ENCODE assay signal across 23 cellular contexts in the genomic region with DNA sequence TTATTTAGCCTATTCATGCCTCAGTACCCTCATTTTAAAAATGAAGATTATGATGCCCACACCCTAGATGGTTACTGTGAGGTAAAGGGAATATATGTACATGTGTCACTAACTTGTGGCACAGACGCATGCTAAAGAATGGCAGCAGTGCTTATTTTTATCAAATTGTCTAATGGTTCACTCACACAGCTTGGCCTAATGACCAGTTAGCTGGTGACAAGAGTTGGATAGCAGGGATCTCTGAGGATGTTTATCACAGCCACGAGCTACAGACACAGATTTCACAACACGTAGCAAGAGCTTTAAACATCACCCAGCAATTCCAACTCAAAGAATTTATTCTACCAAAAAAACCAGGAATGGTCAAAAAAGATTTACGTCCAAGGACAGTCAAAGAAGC. TPM values are rescaled to one million over a fixed set of nuclear protein-coding genes. Genes with fewer than 3 reads are reported as not detected.
A peak's percentile ranks its signal among the peaks of the same experiment; 100 is the strongest.
DNase-seq lines count a peak whose midpoint lies in the region; ATAC-seq and TF ChIP-seq lines count a peak whose summit lies in the region.
"Had no signal": no experiment of that assay in that cellular context is flagged by ENCODE, and none has a peak within 500 bp of the region (broad histone marks: within the 10 kb centered on the region; RNA-seq: fewer than 3 reads in every experiment).

No MANE protein-coding gene starts in this region.

- no peak for TF ChIP-seq CTCF in heart right ventricle (IDR thresholded peaks at IDR 0.05)
- no peak for TF ChIP-seq CTCF in left ventricle myocardium inferior (IDR thresholded peaks at IDR 0.05; ENCODE audit: borderline replicate concordance)
- TF ChIP-seq CTCF in psoas muscle (IDR thresholded peaks at IDR 0.05) = no peak
- TF ChIP-seq CTCF in gastrocnemius medialis (IDR thresholded peaks at IDR 0.05 in 4 of 5, conservative IDR thresholded peaks at IDR 0.05 in 1 of 5) = no peak

- peak in 6 of 8 donors; percentile 8 to 73 (median 60) for ATAC-seq in heart right ventricle
- ATAC-seq in psoas muscle = peak; percentile 67 to 90 (median 88)
- peak; percentile 74 to 84 for ATAC-seq in gastrocnemius medialis

- H3K27ac ChIP-seq in heart right ventricle (peak overlapping the region in 3 of 10 donors; percentile 38 to 60 (median 58)), left ventricle myocardium inferior (replicated peaks) (no peak overlapping the region), psoas muscle (peak overlapping the region; percentile 83), gastrocnemius medialis (peak overlapping the region; percentile 59 to 82 (median 70))
- H3K27ac ChIP-seq: BLaER1 had no signal

- in situ Hi-C loops in gastrocnemius medialis (cut with MboI; ENCODE audit: low sequenced_read_pairs in 4 of 4) = no loop called here

- DNase-seq in heart right ventricle (no peak), left ventricle myocardium inferior (no peak), psoas muscle (no peak), gastrocnemius medialis (peak in 1 of 2 donors; percentile 33), DMS79 (lab: John Stamatoyannopoulos, UW) (no peak)
- no peak for DNase-seq in activated CD4-positive, alpha-beta T cell treated with anti-CD3 and anti-CD28 coated beads for 4 hours
- DNase-seq: 8988T; ACHN; BE2C; C1 segment of cervical spinal cord; CD4-positive, alpha-beta memory T cell; CD4-positive, CD25-positive, alpha-beta regulatory T cell; CD8-positive, alpha-beta memory T cell; COR-L47; DMS 273 treated with DMSO at 0.1 percent for 48 hours; DMS153; DMS53; DMS79 treated with DMSO at 0.1 percent for 48 hours; GF-D8 had no signal

- H3K4me3 ChIP-seq in heart right ventricle (no peak overlapping the region), left ventricle myocardium inferior (no peak overlapping the region), psoas muscle (no peak overlapping the region), gastrocnemius medialis (no peak overlapping the region)
- H3K4me3 ChIP-seq: BLaER1 had no signal

- H3K9me3 ChIP-seq in heart right ventricle (no peaks in the 10 kb centered on the region), left ventricle myocardium inferior (replicated peaks) (no peaks in the 10 kb centered on the region), psoas muscle (no peaks in the 10 kb centered on the region), gastrocnemius medialis (no peaks in the 10 kb centered on the region)
- H3K9me3 ChIP-seq: BE2C, BLaER1 had no signal

- intact Hi-C loops in heart right ventricle (cut with DNase I) = no loop called here
- intact Hi-C loops in left ventricle myocardium inferior (cut with micrococcal nuclease) = no loop called here
- intact Hi-C loops in psoas muscle (cut with DNase I) = no loop called here
- intact Hi-C loops in gastrocnemius medialis (cut with DNase I; ENCODE audit: low total_unique reads) = no loop called here

- H3K4me1 ChIP-seq in heart right ventricle (peaks cover 0 to 29% (median 6%) of the 10 kb centered on the region in 9 donors), left ventricle myocardium inferior (peaks cover 28% of the 10 kb centered on the region), psoas muscle (peaks cover 24% of the 10 kb centered on the region), gastrocnemius medialis (peaks cover 15 to 29% of the 10 kb centered on the region in 2 donors)
- H3K4me1 ChIP-seq: BE2C had no signal

- H3K27me3 ChIP-seq in heart right ventricle = no peaks in the 10 kb centered on the region
- H3K27me3 ChIP-seq in left ventricle myocardium inferior (ENCODE audit: low read depth) = no peaks in the 10 kb centered on the region
- H3K27me3 ChIP-seq in psoas muscle (ENCODE audit: insufficient read depth in 3 of 3, low read length in 2 of 3) = no peaks in the 10 kb centered on the region
- H3K27me3 ChIP-seq in gastrocnemius medialis = no peaks in the 10 kb centered on the region
- H3K27me3 ChIP-seq: BE2C, BLaER1 had no signal

- 69 to 72% methylated on average over 4 of the region's 4 CpGs for WGBS in heart right ventricle, 2 donors
- WGBS in psoas muscle, 3 donors = 50 to 54% (median 52%) methylated on average over 4 of the region's 4 CpGs

- H3K36me3 ChIP-seq in heart right ventricle (peaks cover 0 to 100% (median 79%) of the 10 kb centered on the region in 9 donors), left ventricle myocardium inferior (peaks cover 99% of the 10 kb centered on the region), psoas muscle (ENCODE audit: insufficient read depth in 1 of 2, low read depth in 1 of 2) (peaks cover 38 to 100% of the 10 kb centered on the region in 2 donors), gastrocnemius medialis (peaks cover 5 to 96% of the 10 kb centered on the region in 2 donors)

- no peak for TF ChIP-seq POLR2A in gastrocnemius medialis (IDR thresholded peaks at IDR 0.05)

RNA-seq across cellular contexts. Expression of gene BAG1, which starts 7.2 kb away (rescaled TPM):
- 100 to 1,000 TPM in 8 of 10 donors, 10 to 100 TPM in 2; 95.3 to 159 (median 132) TPM for total RNA-seq in heart right ventricle
- polyA plus RNA-seq in heart right ventricle = 100 to 1,000 TPM in 1 of 2 donors, 10 to 100 TPM in 1; 71.9 to 148 TPM
- 138 TPM for total RNA-seq in left ventricle myocardium inferior
- total RNA-seq in psoas muscle = 100 to 1,000 TPM; 125 to 253 (median 151) TPM
- 100 to 1,000 TPM; 265 to 371 (median 315) TPM for polyA plus RNA-seq in psoas muscle
- 100 to 1,000 TPM in 3 of 4 donors, 10 to 100 TPM in 1; 81.5 to 244 (median 158) TPM for total RNA-seq in gastrocnemius medialis

RNA-seq across cellular contexts. Expression of gene CHMP5, which starts 7.6 kb away (rescaled TPM):
- 10 to 100 TPM; 41.4 to 57.2 (median 53.5) TPM for total RNA-seq in heart right ventricle
- 10 to 100 TPM; 24.1 to 55.6 TPM for polyA plus RNA-seq in heart right ventricle
- total RNA-seq in left ventricle myocardium inferior = 56.9 TPM
- 10 to 100 TPM; 28.7 to 41.1 (median 37.6) TPM for total RNA-seq in psoas muscle
- 10 to 100 TPM; 31.9 to 80.4 (median 38.3) TPM for polyA plus RNA-seq in psoas muscle
- 10 to 100 TPM; 42.8 to 50.7 (median 47.8) TPM for total RNA-seq in gastrocnemius medialis

RNA-seq across cellular contexts. Expression of gene SPINK4, which starts 17.3 kb away (rescaled TPM):
- total RNA-seq in heart right ventricle = not detected
- polyA plus RNA-seq in heart right ventricle = not detected
- total RNA-seq in left ventricle myocardium inferior = not detected
- total RNA-seq in psoas muscle = not detected
- polyA plus RNA-seq in psoas muscle = under 1 TPM in 1 of 3 donors, not detected in 2; 0.34 TPM
- total RNA-seq in gastrocnemius medialis = not detected
- total RNA-seq: A673; CD4-positive, alpha-beta memory T cell; CD4-positive, CD25-positive, alpha-beta regulatory T cell; CD8-positive, alpha-beta memory T cell had no signal
- polyA plus RNA-seq: AG04450; CD14-positive monocyte; CD4-positive, alpha-beta memory T cell; CD4-positive, CD25-positive, alpha-beta regulatory T cell; CD8-positive, alpha-beta memory T cell had no signal

RNA-seq across cellular contexts. Expression of gene NFX1, which starts 33.0 kb away (rescaled TPM):
- total RNA-seq in heart right ventricle (10 to 100 TPM; 27.9 to 44.1 (median 34.5) TPM), left ventricle myocardium inferior (31.4 TPM), psoas muscle (10 to 100 TPM; 33.8 to 59.2 (median 46.1) TPM), gastrocnemius medialis (10 to 100 TPM; 29.8 to 52.0 (median 40.6) TPM)
- polyA plus RNA-seq in heart right ventricle (10 to 100 TPM; 14.5 to 15.1 TPM), psoas muscle (10 to 100 TPM; 20.9 to 33.4 (median 26.8) TPM)
